Comparison of ENCODE assay signal across 1 cellular context in the genomic region with DNA sequence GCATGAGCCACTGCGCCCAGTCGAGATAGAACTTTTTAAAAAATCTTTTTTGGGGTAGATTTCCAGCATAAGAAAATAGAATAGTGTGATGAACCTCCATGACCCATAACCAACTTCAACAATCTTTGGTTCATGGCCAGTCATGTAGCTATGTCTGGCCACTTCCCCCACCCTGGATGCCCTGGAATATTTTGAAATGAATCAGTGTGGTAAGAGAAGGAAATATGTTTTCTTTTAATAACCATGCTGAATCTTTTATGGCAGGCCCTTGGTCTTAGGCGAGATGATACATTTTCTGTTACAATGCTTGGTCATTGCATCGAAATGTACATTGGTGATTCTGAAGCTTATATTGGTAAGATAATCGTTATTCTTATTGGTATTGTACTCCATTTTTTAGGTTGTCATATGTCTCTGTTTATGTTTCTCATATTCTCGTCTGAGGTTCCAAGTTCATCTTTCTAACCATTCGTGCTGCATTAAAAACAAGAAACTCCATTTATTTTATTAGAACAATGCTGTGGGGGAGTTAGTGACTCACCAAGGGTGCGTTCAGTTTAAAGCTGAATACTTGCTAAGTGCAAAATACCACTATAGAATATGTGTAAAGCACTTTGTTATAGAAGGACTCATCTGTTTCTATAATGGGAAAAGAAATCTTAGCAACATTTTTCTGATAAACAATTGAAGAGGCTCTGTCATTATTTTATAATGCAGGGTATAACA.
A peak's percentile ranks its signal among the peaks of the same experiment; 100 is the strongest.
TF ChIP-seq lines count a peak whose summit lies in the region.

No MANE protein-coding gene starts in this region.

TF ChIP-seq in IMR-90, 13 proteins besides CTCF, POLR2A, EP300 and RAD21:
- TF ChIP-seq BHLHE40 (IDR thresholded peaks at IDR 0.05; ENCODE audit: low read depth, low read length) (no peak), MAZ (IDR thresholded peaks at IDR 0.05; ENCODE audit: borderline replicate concordance, low read depth, low read length) (no peak), NFE2L2 (IDR thresholded peaks at IDR 0.05; ENCODE audit: low read depth, low read length) (no peak), CEBPB (IDR thresholded peaks at IDR 0.05; ENCODE audit: low read depth, low read length) (peak; percentile 19; the same call in 1 of the 2 replicates)
